14 cellular contexts compared by ENCODE assay signal in the genomic region with DNA sequence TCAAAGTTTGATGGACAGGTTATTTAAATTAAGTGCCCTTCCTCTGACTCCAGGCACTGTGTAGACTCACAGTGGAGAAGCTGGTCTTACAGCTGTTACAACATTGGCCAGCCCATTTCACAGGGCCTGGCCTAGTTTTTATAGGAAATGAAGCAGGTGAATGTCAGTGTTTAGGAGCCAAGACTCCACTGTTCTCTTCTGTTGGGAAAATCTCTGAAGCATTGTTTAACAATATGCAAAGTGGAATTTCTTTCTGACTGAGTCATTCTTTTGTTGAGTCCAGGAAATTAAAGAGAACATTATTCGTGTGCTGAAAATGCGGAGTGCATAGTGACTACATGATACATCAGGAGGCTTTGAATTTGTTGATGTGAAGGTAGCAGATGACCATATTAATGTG.
A peak's percentile ranks its signal among the peaks of the same experiment; 100 is the strongest.
DNase-seq lines count a peak whose midpoint lies in the region; ATAC-seq and TF ChIP-seq lines count a peak whose summit lies in the region.
"Had no signal": no experiment of that assay in that cellular context is flagged by ENCODE, and none has a peak within 500 bp of the region (broad histone marks: within the 10 kb centered on the region; RNA-seq: fewer than 3 reads in every experiment).

No MANE protein-coding gene starts in this region.

- dilution Hi-C loops in IMR-90 (cut with HindIII; ENCODE audit: low sequenced_read_pairs, unreplicated experiment): no loop called here

- H3K27me3 ChIP-seq in IMR-90 (ENCODE audit: control insufficient read depth, insufficient read depth, low read length): no peaks in the 10 kb centered on the region
- H3K27me3 ChIP-seq: MG63, spleen had no signal

- no peak for TF ChIP-seq RAD21 in IMR-90 (IDR thresholded peaks at IDR 0.05; ENCODE audit: low read length)

- TF ChIP-seq POLR2A in IMR-90 (IDR thresholded peaks at IDR 0.05; ENCODE audit: low read depth, low read length): no peak

- H3K27ac ChIP-seq in IMR-90 (ENCODE audit: insufficient read depth, low read length): no peak overlapping the region
- H3K27ac ChIP-seq in epithelial cell of prostate: peak overlapping the region; percentile 65
- H3K27ac ChIP-seq: spleen had no signal

- H3K56ac ChIP-seq in IMR-90 (ENCODE audit: extremely low read depth, insufficient read depth, low read length): no peak overlapping the region

- BruUV-seq in IMR-90 (replicated peaks; lab: Mats Ljungman, UMichigan): no TSS peak

- H4K91ac ChIP-seq in IMR-90 (ENCODE audit: insufficient read depth, low read depth, low read length): no peak overlapping the region

- no peak overlapping the region for H2AK9ac ChIP-seq in IMR-90 (replicated peaks; ENCODE audit: low read depth, low read length, poor library complexity)

- no peak overlapping the region for H2BK5ac ChIP-seq in IMR-90 (ENCODE audit: low read depth, low read length, poor library complexity, severe bottlenecking)

- H3K18ac ChIP-seq in IMR-90 (ENCODE audit: low read depth, low read length): no peak overlapping the region

- H4K8ac ChIP-seq in IMR-90 (ENCODE audit: low read depth in 2 of 2, low read length in 2 of 2): no peak overlapping the region

- no peak overlapping the region for H2BK120ac ChIP-seq in IMR-90 (ENCODE audit: low read depth, low read length)

- intact Hi-C loops in IMR-90 (cut with micrococcal nuclease): no loop called here

- no peaks in the 10 kb centered on the region for H3K79me1 ChIP-seq in IMR-90 (ENCODE audit: low read depth in 1 of 2, low read length in 2 of 2)

- WGBS in IMR-90 (ENCODE audit: extremely low coverage in 2 of 2, insufficient read length in 1 of 2), 2 experiments: 17% methylated on average over 2 of the region's 2 CpGs; no CpG with 5 or more reads in 1 of the 2 experiments

- H3K4me2 ChIP-seq in IMR-90 (ENCODE audit: low read depth, low read length): no peak overlapping the region

- no peak overlapping the region for H2BK15ac ChIP-seq in IMR-90 (ENCODE audit: low read depth, low read length)

- H3K9me3 ChIP-seq in IMR-90 (ENCODE audit: control insufficient read depth, insufficient read depth, low read length): 0 out of 2 replicates have a peak, but pooled peaks cover 2% of the 10 kb centered on the region
- H3K9me3 ChIP-seq: MG63 had no signal

- no peak overlapping the region for H3K14ac ChIP-seq in IMR-90 (replicated peaks; ENCODE audit: low read depth, low read length)

- no peaks in the 10 kb centered on the region for H4K20me1 ChIP-seq in IMR-90 (ENCODE audit: insufficient read depth, low read length)

- H3K9ac ChIP-seq in IMR-90 (ENCODE audit: low read depth, low read length): no peak overlapping the region

- in situ Hi-C loops in IMR-90 (cut with MboI; ENCODE audit: low sequenced_read_pairs) (no loop called here), GM13976 (cut with MboI; ENCODE audit: low sequenced_read_pairs, unreplicated experiment) (no loop called here)

- no peaks in the 10 kb centered on the region for H3K36me3 ChIP-seq in IMR-90 (ENCODE audit: control insufficient read depth, insufficient read depth, low read length)
- H3K36me3 ChIP-seq: MG63, spleen had no signal

- no peaks in the 10 kb centered on the region for H3K9me1 ChIP-seq in IMR-90 (ENCODE audit: insufficient read depth, low read length)

- ATAC-seq in IMR-90 (ENCODE audit: low read depth) (no peak), GM21367 (IDR thresholded peaks at IDR 0.05; ENCODE audit: unreplicated experiment) (no peak), GM21717 (IDR thresholded peaks at IDR 0.05; ENCODE audit: unreplicated experiment) (no peak)
- ATAC-seq: activated naive CD4-positive, alpha-beta T cell treated with anti-CD3 and anti-CD28 coated beads, Interleukin-2, amount 50 U/mL, for 72 hours had no signal

- POLR2A ChIA-PET in IMR-90 (lab: Charles Lee; ENCODE audit: unreplicated experiment): no interaction called here

- H3K4me1 ChIP-seq in IMR-90 (ENCODE audit: control insufficient read depth, insufficient read depth, low read length): no peaks in the 10 kb centered on the region
- H3K4me1 ChIP-seq: spleen had no signal

- DNase-seq in AG20443 (ENCODE audit: low spot score) (peak; percentile 65), IMR-90 (peak; percentile 0), epithelial cell of prostate (ENCODE audit: low read depth, low spot score) (peak; percentile 84), lung microvascular endothelial cell (ENCODE audit: low read depth in 2 of 2) (peak; percentile 2 to 54), GM13976 (ENCODE audit: low spot score) (no peak)
- no peak for DNase-seq in effector CD4-positive, alpha-beta T cell
- DNase-seq: Calu3, caudate nucleus, MG63, occipital lobe, spleen had no signal

- no peak overlapping the region for H3K4ac ChIP-seq in IMR-90 (ENCODE audit: low read depth, low read length)

- H3K4me3 ChIP-seq in IMR-90 (ENCODE audit: insufficient read depth, low read depth, low read length): no peak overlapping the region
- H3K4me3 ChIP-seq: MG63, spleen had no signal

- no peak overlapping the region for H2AK5ac ChIP-seq in IMR-90 (ENCODE audit: low read depth, low read length)

- TF ChIP-seq CTCF in IMR-90 (conservative IDR thresholded peaks at IDR 0.05; ENCODE audit: low read depth, low read length) (no peak), GM13976 (IDR thresholded peaks at IDR 0.05; ENCODE audit: borderline replicate concordance, control extremely low read depth, extremely low read depth, insufficient read depth, missing control alignments) (no peak)

- no peak overlapping the region for H3K23ac ChIP-seq in IMR-90 (ENCODE audit: low read depth, low read length)

- H2AFZ ChIP-seq in IMR-90 (replicated peaks; ENCODE audit: low read length, poor library complexity): no peak overlapping the region

- CTCF ChIA-PET in IMR-90 (lab: Yijun Ruan, JAX): interaction anchor here (0.6 kb wide), 1 partner anchor 17 kb away, joined by 5 read pairs; no protein-coding TSS in a partner anchor

- H2BK20ac ChIP-seq in IMR-90 (ENCODE audit: low read depth, low read length): no peak overlapping the region

- H4K5ac ChIP-seq in IMR-90 (ENCODE audit: low read depth, low read length): no peak overlapping the region

TF ChIP-seq in IMR-90, 13 proteins besides CTCF, POLR2A, EP300 and RAD21:
- no peak for TF ChIP-seq CHD1 (IDR thresholded peaks at IDR 0.05; ENCODE audit: low read depth, low read length)
- no peak for TF ChIP-seq RFX5 (IDR thresholded peaks at IDR 0.05; ENCODE audit: low read depth, low read length)
- TF ChIP-seq SMC3 (IDR thresholded peaks at IDR 0.05; ENCODE audit: low read depth, low read length): no peak
- TF ChIP-seq, protein P1, sequence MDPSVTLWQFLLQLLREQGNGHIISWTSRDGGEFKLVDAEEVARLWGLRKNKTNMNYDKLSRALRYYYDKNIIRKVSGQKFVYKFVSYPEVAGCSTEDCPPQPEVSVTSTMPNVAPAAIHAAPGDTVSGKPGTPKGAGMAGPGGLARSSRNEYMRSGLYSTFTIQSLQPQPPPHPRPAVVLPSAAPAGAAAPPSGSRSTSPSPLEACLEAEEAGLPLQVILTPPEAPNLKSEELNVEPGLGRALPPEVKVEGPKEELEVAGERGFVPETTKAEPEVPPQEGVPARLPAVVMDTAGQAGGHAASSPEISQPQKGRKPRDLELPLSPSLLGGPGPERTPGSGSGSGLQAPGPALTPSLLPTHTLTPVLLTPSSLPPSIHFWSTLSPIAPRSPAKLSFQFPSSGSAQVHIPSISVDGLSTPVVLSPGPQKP (IDR thresholded peaks at IDR 0.05; ENCODE audit: borderline replicate concordance, low read depth, low read length): no peak
- TF ChIP-seq MAFK (IDR thresholded peaks at IDR 0.05; ENCODE audit: low read depth, low read length): no peak
- TF ChIP-seq, protein P2, sequence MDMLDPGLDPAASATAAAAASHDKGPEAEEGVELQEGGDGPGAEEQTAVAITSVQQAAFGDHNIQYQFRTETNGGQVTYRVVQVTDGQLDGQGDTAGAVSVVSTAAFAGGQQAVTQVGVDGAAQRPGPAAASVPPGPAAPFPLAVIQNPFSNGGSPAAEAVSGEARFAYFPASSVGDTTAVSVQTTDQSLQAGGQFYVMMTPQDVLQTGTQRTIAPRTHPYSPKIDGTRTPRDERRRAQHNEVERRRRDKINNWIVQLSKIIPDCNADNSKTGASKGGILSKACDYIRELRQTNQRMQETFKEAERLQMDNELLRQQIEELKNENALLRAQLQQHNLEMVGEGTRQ (IDR thresholded peaks at IDR 0.05; ENCODE audit: low read depth, low read length): no peak
- TF ChIP-seq MAZ (IDR thresholded peaks at IDR 0.05; ENCODE audit: borderline replicate concordance, low read depth, low read length): no peak
- TF ChIP-seq MXI1 (IDR thresholded peaks at IDR 0.05; ENCODE audit: borderline replicate concordance, low read depth, low read length): no peak
- TF ChIP-seq BHLHE40 (IDR thresholded peaks at IDR 0.05; ENCODE audit: low read depth, low read length): no peak
- TF ChIP-seq RCOR1 (IDR thresholded peaks at IDR 0.05; ENCODE audit: insufficient replicate concordance, low read length): no peak
- TF ChIP-seq FOS (IDR thresholded peaks at IDR 0.05; ENCODE audit: low read depth, low read length): no peak
- no peak for TF ChIP-seq CEBPB (IDR thresholded peaks at IDR 0.05; ENCODE audit: low read depth, low read length)

Comparison
In these comparisons a context has a peak if more than half of its experiments do, and no peak if none do; other contexts are left out.
1. DNase-seq: peak in AG20443 (single experiment), IMR-90 (single experiment), epithelial cell of prostate (single experiment) and lung microvascular endothelial cell (2 of 2); none in GM13976 (single experiment) and effector CD4-positive, alpha-beta T cell (single experiment).